27 cellular contexts compared by ENCODE assay signal in the genomic region with DNA sequence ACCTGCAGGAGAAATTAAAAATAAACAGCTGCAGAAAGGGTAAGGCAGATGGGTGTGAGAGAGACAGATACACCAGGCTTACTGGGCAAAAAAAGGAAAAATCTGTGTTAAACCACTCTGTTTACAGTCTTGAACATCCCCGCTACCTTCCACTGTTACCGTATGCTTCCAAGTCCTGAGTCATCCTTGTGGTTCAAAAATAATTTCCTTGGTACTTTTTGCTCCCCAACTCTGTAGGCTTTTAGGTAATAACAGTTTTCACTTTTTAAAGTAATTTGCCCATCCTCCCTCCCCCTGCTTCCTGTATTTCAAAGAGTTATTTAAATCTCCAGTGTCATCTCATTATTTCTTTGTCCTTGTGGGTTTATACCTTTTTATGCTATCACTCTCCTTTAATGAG.
DNase-seq lines count a peak whose midpoint lies in the region; ATAC-seq and TF ChIP-seq lines count a peak whose summit lies in the region.
"Had no signal": no experiment of that assay in that cellular context is flagged by ENCODE, and none has a peak within 500 bp of the region (broad histone marks: within the 10 kb centered on the region; RNA-seq: fewer than 3 reads in every experiment).

No MANE protein-coding gene starts in this region.

- no peak overlapping the region for H3K4me3 ChIP-seq in fibroblast of villous mesenchyme (ENCODE audit: low read depth, low read length)
- H3K4me3 ChIP-seq in skeletal muscle satellite cell (ENCODE audit: low read length), result no peak overlapping the region
- H3K4me3 ChIP-seq: adrenal gland, coronary artery, hepatocyte, skin epidermis had no signal

- ATAC-seq in WTC11 (no peak), HG02840 (IDR thresholded peaks at IDR 0.05; ENCODE audit: low FRiP score, unreplicated experiment) (no peak)
- ATAC-seq: effector memory CD8-positive, alpha-beta T cell; HCT116; stimulated activated naive CD8-positive, alpha-beta T cell treated with anti-CD3 and anti-CD28 coated beads, Interleukin-15, amount 100 ng/mL, for 72 hours had no signal

- DNase-seq in DMS 273 (lab: John Stamatoyannopoulos, UW; ENCODE audit: unreplicated experiment), result peak; percentile 2
- no peak for DNase-seq in DMS 273 treated with DMSO at 0.1 percent for 48 hours (lab: John Stamatoyannopoulos, UW)
- no peak for DNase-seq in WTC11 (ENCODE audit: low spot score)
- DNase-seq in fibroblast of villous mesenchyme (ENCODE audit: low read depth), result peak; percentile 21
- no peak for DNase-seq in HK-2 (ENCODE audit: unreplicated experiment)
- DNase-seq in NCI-H2227 treated with DMSO at 0.1 percent for 48 hours (lab: John Stamatoyannopoulos, UW), result no peak
- DNase-seq: activated CD4-positive, alpha-beta T cell treated with anti-CD3 and anti-CD28 coated beads, Interleukin-2, amount 50 U/mL, for 4 hours; activated CD4-positive, CD25-positive, alpha-beta regulatory T cell; activated naive CD4-positive, alpha-beta T cell treated with anti-CD3 and anti-CD28 coated beads for 36 hours; adrenal gland; AML-193; CD4-positive, alpha-beta memory T cell; DMS153; effector memory CD8-positive, alpha-beta T cell; NCI-H1694; NCI-H2171; NCI-H524; SHP77; stimulated activated CD8-positive, alpha-beta memory T cell treated with anti-CD3 and anti-CD28 coated beads, Interleukin-4, amount 100 ng/mL, for 48 hours; stimulated activated naive CD8-positive, alpha-beta T cell treated with anti-CD3 and anti-CD28 coated beads, Interleukin-15, amount 100 ng/mL, for 72 hours had no signal

- no peaks in the 10 kb centered on the region for H3K27me3 ChIP-seq in skeletal muscle satellite cell (ENCODE audit: control insufficient read depth, insufficient read depth, low read length)
- H3K27me3 ChIP-seq: adrenal gland, hepatocyte had no signal

- TF ChIP-seq CTCF in WTC11 (IDR thresholded peaks at IDR 0.05) (no peak), fibroblast of villous mesenchyme (IDR thresholded peaks at IDR 0.05; ENCODE audit: insufficient read depth, low read depth, low read length) (no peak)

- H3K36me3 Mint-ChIP-seq in WTC11, result no peaks in the 10 kb centered on the region
- H3K36me3 Mint-ChIP-seq: CD4-positive, alpha-beta memory T cell; memory B cell had no signal

- H3K9me3 Mint-ChIP-seq in WTC11, result no peaks in the 10 kb centered on the region
- H3K9me3 Mint-ChIP-seq: activated naive CD4-positive, alpha-beta T cell treated with anti-CD3 and anti-CD28 coated beads for 36 hours; stimulated activated naive CD8-positive, alpha-beta T cell treated with anti-CD3 and anti-CD28 coated beads, Interleukin-15, amount 100 ng/mL, for 72 hours had no signal

- peak overlapping the region; percentile 40 for H3K4me2 ChIP-seq in skeletal muscle satellite cell (ENCODE audit: low read length)
- H3K4me2 ChIP-seq: hepatocyte had no signal

- peak overlapping the region; percentile 53; the same call in 1 of the 2 replicates for H3K27ac Mint-ChIP-seq in WTC11
- H3K27ac Mint-ChIP-seq: activated naive CD4-positive, alpha-beta T cell treated with anti-CD3 and anti-CD28 coated beads for 36 hours; CD4-positive, alpha-beta memory T cell; effector memory CD8-positive, alpha-beta T cell; memory B cell; stimulated activated naive CD8-positive, alpha-beta T cell treated with anti-CD3 and anti-CD28 coated beads, Interleukin-15, amount 100 ng/mL, for 72 hours had no signal

- H3K27me3 Mint-ChIP-seq in WTC11 (ENCODE audit: low read depth), result no peaks in the 10 kb centered on the region
- H3K27me3 Mint-ChIP-seq: CD4-positive, alpha-beta memory T cell; effector memory CD8-positive, alpha-beta T cell; memory B cell; stimulated activated naive CD8-positive, alpha-beta T cell treated with anti-CD3 and anti-CD28 coated beads, Interleukin-15, amount 100 ng/mL, for 72 hours had no signal

- H3K4me1 Mint-ChIP-seq in WTC11, result peaks cover 8% of the 10 kb centered on the region
- H3K4me1 Mint-ChIP-seq: CD4-positive, alpha-beta memory T cell; memory B cell; stimulated activated naive CD8-positive, alpha-beta T cell treated with anti-CD3 and anti-CD28 coated beads, Interleukin-15, amount 100 ng/mL, for 72 hours had no signal

- H3K9ac ChIP-seq in skeletal muscle satellite cell (ENCODE audit: low read depth, low read length), result no peak overlapping the region

- no peak overlapping the region for H3K4me3 Mint-ChIP-seq in WTC11
- H3K4me3 Mint-ChIP-seq: activated naive CD4-positive, alpha-beta T cell treated with anti-CD3 and anti-CD28 coated beads for 36 hours; CD4-positive, alpha-beta memory T cell; effector memory CD8-positive, alpha-beta T cell; memory B cell; stimulated activated naive CD8-positive, alpha-beta T cell treated with anti-CD3 and anti-CD28 coated beads, Interleukin-15, amount 100 ng/mL, for 72 hours had no signal

- peaks cover 13% of the 10 kb centered on the region for H3K4me1 ChIP-seq in skeletal muscle satellite cell (ENCODE audit: control insufficient read depth, insufficient read depth, low read length)
- H3K4me1 ChIP-seq: adrenal gland had no signal

- H3K9me3 ChIP-seq in skeletal muscle satellite cell (replicated peaks; ENCODE audit: low read length), result no peaks in the 10 kb centered on the region
- H3K9me3 ChIP-seq: adrenal gland had no signal

- POLR2A ChIA-PET in WTC11 (lab: Charles Lee), result no interaction called here

- H3K36me3 ChIP-seq in skeletal muscle satellite cell (ENCODE audit: insufficient read depth, low read length), result no peaks in the 10 kb centered on the region
- H3K36me3 ChIP-seq: adrenal gland had no signal

- CTCF ChIA-PET in WTC11 (lab: Charles Lee), result no interaction called here

TF ChIP-seq in WTC11, 78 proteins besides CTCF, POLR2A, EP300 and RAD21:
- no peak for TF ChIP-seq NFATC4 (CRISPR knock-in tag; IDR thresholded peaks at IDR 0.05)
- no peak for TF ChIP-seq ZNF281 (CRISPR knock-in tag; IDR thresholded peaks at IDR 0.05)
- no peak for TF ChIP-seq HMGA2 (CRISPR knock-in tag; IDR thresholded peaks at IDR 0.05)
- TF ChIP-seq, protein P1, sequence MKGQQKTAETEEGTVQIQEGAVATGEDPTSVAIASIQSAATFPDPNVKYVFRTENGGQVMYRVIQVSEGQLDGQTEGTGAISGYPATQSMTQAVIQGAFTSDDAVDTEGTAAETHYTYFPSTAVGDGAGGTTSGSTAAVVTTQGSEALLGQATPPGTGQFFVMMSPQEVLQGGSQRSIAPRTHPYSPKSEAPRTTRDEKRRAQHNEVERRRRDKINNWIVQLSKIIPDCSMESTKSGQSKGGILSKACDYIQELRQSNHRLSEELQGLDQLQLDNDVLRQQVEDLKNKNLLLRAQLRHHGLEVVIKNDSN (CRISPR knock-in tag; IDR thresholded peaks at IDR 0.05), result no peak
TF ChIP-seq in WTC11: peak in this region for 0.

Comparison
In these comparisons a context has a peak if more than half of its experiments do, and no peak if none do; other contexts are left out.
1. DNase-seq: peak in DMS 273 (single experiment) and fibroblast of villous mesenchyme (single experiment); none in DMS 273 treated with DMSO at 0.1 percent for 48 hours (single experiment), WTC11 (single experiment), HK-2 (single experiment) and NCI-H2227 treated with DMSO at 0.1 percent for 48 hours (single experiment).